22 cellular contexts compared by ENCODE assay signal in the genomic region with DNA sequence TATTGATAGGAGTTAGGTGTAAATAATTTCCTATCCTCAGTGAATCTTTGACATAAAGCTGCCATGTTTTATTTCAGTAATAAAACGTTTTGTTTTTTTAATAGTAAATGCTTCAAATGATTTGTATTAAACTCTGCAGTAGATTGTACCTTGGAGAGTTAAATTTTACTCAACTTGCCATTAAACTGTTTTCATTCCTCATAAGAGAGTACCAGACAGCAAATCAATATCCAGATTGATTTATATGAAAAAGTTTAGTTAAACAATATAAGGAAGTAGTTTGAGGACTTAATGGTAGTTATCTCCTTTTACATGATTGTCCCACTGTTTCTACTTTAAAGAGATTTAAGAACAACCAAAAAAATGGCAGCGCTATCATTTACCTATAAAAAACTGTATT.
"Had no signal": no experiment of that assay in that cellular context is flagged by ENCODE, and none has a peak within 500 bp of the region (broad histone marks: within the 10 kb centered on the region; RNA-seq: fewer than 3 reads in every experiment).

No MANE protein-coding gene starts in this region.

- H3K4me1 ChIP-seq: esophagus squamous epithelium, gastrocnemius medialis, heart right ventricle, left lung, lower lobe of right lung had no signal

- H3K9me3 Mint-ChIP-seq: mesothelial cell of epicardium had no signal

- H3K36me3 Mint-ChIP-seq: mesothelial cell of epicardium, naive B cell had no signal

- DNase-seq: dermis blood vessel endothelial cell; dorsolateral prefrontal cortex; effector CD4-positive, alpha-beta T cell; effector memory CD4-positive, alpha-beta T cell; erythroblast; esophagus squamous epithelium; foreskin melanocyte; gastrocnemius medialis; glutamatergic neuron; head of caudate nucleus; heart right ventricle; hippocampal formation; left cardiac atrium; left lung; left ventricle myocardium superior; lower lobe of right lung; mesenchymal stem cell; mucosa of descending colon; naive B cell had no signal

- H3K27ac Mint-ChIP-seq: naive B cell had no signal

- H3K27ac ChIP-seq: coronary artery, dorsolateral prefrontal cortex, epithelial cell of prostate, esophagus squamous epithelium, gastrocnemius medialis, heart right ventricle, left lung, lower lobe of right lung had no signal

- H3K36me3 ChIP-seq: esophagus squamous epithelium, gastrocnemius medialis, heart right ventricle, left lung, lower lobe of right lung had no signal

- H3K4me3 ChIP-seq: coronary artery, dorsolateral prefrontal cortex, esophagus squamous epithelium, gastrocnemius medialis, heart right ventricle, left lung, lower lobe of right lung, mucosa of descending colon had no signal

- H3K9me3 ChIP-seq: esophagus squamous epithelium, gastrocnemius medialis, left lung, lower lobe of right lung, mucosa of descending colon had no signal

- H3K4me1 Mint-ChIP-seq: naive B cell had no signal

- H3K4me3 Mint-ChIP-seq: mesothelial cell of epicardium, naive B cell had no signal

- H3K27me3 ChIP-seq: heart right ventricle had no signal
